1 cellular context compared by ENCODE assay signal in genomic region chr11:64711138-64711943, GRCh38.
A peak's percentile ranks its signal among the peaks of the same experiment; 100 is the strongest.
TF ChIP-seq lines count a peak whose summit lies in the region.

No MANE protein-coding gene starts in this region.

TF ChIP-seq in H1, 55 proteins besides CTCF, POLR2A, EP300 and RAD21:
- no peak for TF ChIP-seq ATF3 (IDR thresholded peaks at IDR 0.05; ENCODE audit: insufficient read depth, low read depth, low read length)
- no peak for TF ChIP-seq SIX5 (IDR thresholded peaks at IDR 0.05; ENCODE audit: low read depth, low read length)
- peak; percentile 36 for TF ChIP-seq KDM4A (IDR thresholded peaks at IDR 0.05; ENCODE audit: low read depth, low read length, severe bottlenecking)
- TF ChIP-seq SIRT6 (IDR thresholded peaks at IDR 0.05; ENCODE audit: low read length): no peak
- no peak for TF ChIP-seq CBX5 (IDR thresholded peaks at IDR 0.05; ENCODE audit: low read depth, low read length)
- TF ChIP-seq RFX5 (IDR thresholded peaks at IDR 0.05; ENCODE audit: borderline replicate concordance, low read depth, low read length): no peak
- TF ChIP-seq ASH2L (IDR thresholded peaks at IDR 0.05; ENCODE audit: low read length): no peak
- TF ChIP-seq HDAC6 (IDR thresholded peaks at IDR 0.05; ENCODE audit: low read depth, low read length): no peak
- TF ChIP-seq CHD2 (IDR thresholded peaks at IDR 0.05; ENCODE audit: low read length): no peak
- no peak for TF ChIP-seq CHD1 (IDR thresholded peaks at IDR 0.05; ENCODE audit: low read depth, low read length)
- TF ChIP-seq GTF2F1 (IDR thresholded peaks at IDR 0.05; ENCODE audit: borderline replicate concordance, low read depth, low read length): no peak
- no peak for TF ChIP-seq E2F6 (IDR thresholded peaks at IDR 0.05)
- no peak for TF ChIP-seq JUND (IDR thresholded peaks at IDR 0.05; ENCODE audit: low read length)
- no peak for TF ChIP-seq CHD7 (IDR thresholded peaks at IDR 0.05; ENCODE audit: insufficient replicate concordance, low read length)
- TF ChIP-seq MAX (IDR thresholded peaks at IDR 0.05): peak; percentile 62
- no peak for TF ChIP-seq RNF2 (IDR thresholded peaks at IDR 0.05; ENCODE audit: borderline replicate concordance, low read depth, low read length, missing control alignments, poor library complexity, severe bottlenecking)
- no peak for TF ChIP-seq HDAC2 (IDR thresholded peaks at IDR 0.05; ENCODE audit: borderline replicate concordance in 1 of 2, low read depth in 2 of 2, low read length in 2 of 2)
- no peak for TF ChIP-seq CTBP2 (IDR thresholded peaks at IDR 0.05; ENCODE audit: borderline replicate concordance, insufficient read depth, insufficient read length, low read length)
- TF ChIP-seq BACH1 (IDR thresholded peaks at IDR 0.05; ENCODE audit: low read length): 0 out of 2 replicates have a peak, but pooled peaks have one; percentile 6
- TF ChIP-seq CREB1 (IDR thresholded peaks at IDR 0.05): peak; percentile 7; the same call in 1 of the 2 replicates
- TF ChIP-seq BRCA1 (IDR thresholded peaks at IDR 0.05; ENCODE audit: low read depth, low read length): no peak
- TF ChIP-seq NRF1 (IDR thresholded peaks at IDR 0.05; ENCODE audit: low read depth, low read length): peak; percentile 65
